Comparison of ENCODE assay signal across 8 cellular contexts in genomic region chr19:2820112-2820702, GRCh38. TPM values are rescaled to one million over a fixed set of nuclear protein-coding genes. Genes with fewer than 3 reads are reported as not detected.
DNase-seq lines count a peak whose midpoint lies in the region; ATAC-seq and TF ChIP-seq lines count a peak whose summit lies in the region.

No MANE protein-coding gene starts in this region.

- DNase-seq in NCI-H69 (lab: John Stamatoyannopoulos, UW) (peak; percentile 66), coronary artery (ENCODE audit: low spot score) (no peak), uterus (peak in 1 of 2 donors; percentile 26)

- peak overlapping the region; percentile 61 to 79 (median 71) for H3K27ac ChIP-seq in BLaER1 treated with 17β-estradiol and CSF1 and Interleukin-3, amounts not matched to agents 10 nM and 100 nM
- peak overlapping the region; percentile 28 to 71 for H3K27ac ChIP-seq in coronary artery
- peak overlapping the region; percentile 34 to 65 for H3K27ac ChIP-seq in uterus

- peak overlapping the region; percentile 89 to 100 (median 97) for H3K4me2 ChIP-seq in BLaER1 treated with 17β-estradiol and CSF1 and Interleukin-3, amounts not matched to agents 10 nM and 100 nM

- peak overlapping the region; percentile 80 to 98 (median 88) for H3K4me3 ChIP-seq in BLaER1 treated with 17β-estradiol and CSF1 and Interleukin-3, amounts not matched to agents 10 nM and 100 nM
- H3K4me3 ChIP-seq in coronary artery (peak overlapping the region; percentile 97), mononuclear cell (ENCODE audit: low read length) (peak overlapping the region; percentile 61), uterus (peak overlapping the region; percentile 33 to 78)

- peaks cover 0 to 13% (median 0%) of the 10 kb centered on the region in 11 experiments; a peak in 3 of 22 replicates for H4K20me1 ChIP-seq in BLaER1 treated with 17β-estradiol and CSF1 and Interleukin-3, amounts not matched to agents 10 nM and 100 nM

- ATAC-seq in GM21526 (IDR thresholded peaks at IDR 0.05; ENCODE audit: low FRiP score, unreplicated experiment) (peak; percentile 19), HG03571 (IDR thresholded peaks at IDR 0.05; ENCODE audit: unreplicated experiment) (no peak), HG02642 (IDR thresholded peaks at IDR 0.05; ENCODE audit: poor library complexity, unreplicated experiment) (no peak)

- peaks cover 15 to 33% (median 26%) of the 10 kb centered on the region in 11 experiments; a peak in 21 of 22 replicates for H3K9me3 ChIP-seq in BLaER1 treated with 17β-estradiol and CSF1 and Interleukin-3, amounts not matched to agents 10 nM and 100 nM (replicated peaks in 1 of 11)
- H3K9me3 ChIP-seq in mononuclear cell (ENCODE audit: low read depth, low read length), result no peaks in the 10 kb centered on the region
- no peaks in the 10 kb centered on the region for H3K9me3 ChIP-seq in uterus

- peak overlapping the region; percentile 77 to 91 (median 85) for H3K9ac ChIP-seq in BLaER1 treated with 17β-estradiol and CSF1 and Interleukin-3, amounts not matched to agents 10 nM and 100 nM

- intact Hi-C loops in uterus (cut with DNase I; ENCODE audit: low total_unique reads), result no loop called here

- H3K4me1 ChIP-seq in BLaER1 treated with 17β-estradiol and CSF1 and Interleukin-3, amounts not matched to agents 10 nM and 100 nM, result peaks cover 6 to 31% (median 21%) of the 10 kb centered on the region in 10 experiments; a peak in 18 of 20 replicates
- peaks cover 14% of the 10 kb centered on the region for H3K4me1 ChIP-seq in mononuclear cell (ENCODE audit: insufficient read depth, low read length)
- no peaks in the 10 kb centered on the region for H3K4me1 ChIP-seq in uterus

- TF ChIP-seq CTCF in coronary artery (IDR thresholded peaks at IDR 0.05), result no peak
- TF ChIP-seq CTCF in uterus (IDR thresholded peaks at IDR 0.05), result no peak

- H3K36me3 ChIP-seq in BLaER1 treated with 17β-estradiol and CSF1 and Interleukin-3, amounts not matched to agents 10 nM and 100 nM, result peaks cover 0 to 35% (median 18%) of the 10 kb centered on the region in 11 experiments; a peak in 12 of 22 replicates
- no peaks in the 10 kb centered on the region for H3K36me3 ChIP-seq in uterus

- H3K27me3 ChIP-seq in BLaER1 treated with 17β-estradiol and CSF1 and Interleukin-3, amounts not matched to agents 10 nM and 100 nM, result no peaks in the 10 kb centered on the region
- H3K27me3 ChIP-seq in mononuclear cell (ENCODE audit: insufficient read depth, low read length) (no peaks in the 10 kb centered on the region), uterus (no peaks in the 10 kb centered on the region)

- no peak for TF ChIP-seq POLR2A in uterus (IDR thresholded peaks at IDR 0.05)

RNA-seq across cellular contexts. Expression of gene ZNF554, which starts 0.5 kb away (rescaled TPM):
- total RNA-seq in mononuclear cell (1.8 TPM), uterus (10 to 100 TPM in 1 of 4 donors, 1 to 10 TPM in 3; 2.1 to 15.8 (median 5.0) TPM)

RNA-seq across cellular contexts. Expression of gene ZNF555, which starts 21.1 kb away (rescaled TPM):
- total RNA-seq in mononuclear cell (3.1 TPM), uterus (10 to 100 TPM in 3 of 4 donors, 1 to 10 TPM in 1; 4.6 to 22.7 (median 17.7) TPM)

RNA-seq across cellular contexts. Expression of gene THOP1, which starts 34.9 kb away (rescaled TPM):
- total RNA-seq in mononuclear cell (15.4 TPM), uterus (10 to 100 TPM in 2 of 4 donors, 1 to 10 TPM in 2; 5.9 to 51.8 (median 25.2) TPM)

RNA-seq across cellular contexts. Expression of gene SGTA, which starts 37.1 kb away (rescaled TPM):
- 23.0 TPM for total RNA-seq in mononuclear cell
- 10 to 100 TPM in 3 of 4 donors, 1 to 10 TPM in 1; 9.5 to 50.7 (median 23.6) TPM for total RNA-seq in uterus

RNA-seq across cellular contexts. Expression of gene ZNF556, which starts 46.9 kb away (rescaled TPM):
- not detected for total RNA-seq in mononuclear cell
- under 1 TPM in 2 of 4 donors, not detected in 2; 0.28 to 0.73 TPM for total RNA-seq in uterus
